In the genomic region with DNA sequence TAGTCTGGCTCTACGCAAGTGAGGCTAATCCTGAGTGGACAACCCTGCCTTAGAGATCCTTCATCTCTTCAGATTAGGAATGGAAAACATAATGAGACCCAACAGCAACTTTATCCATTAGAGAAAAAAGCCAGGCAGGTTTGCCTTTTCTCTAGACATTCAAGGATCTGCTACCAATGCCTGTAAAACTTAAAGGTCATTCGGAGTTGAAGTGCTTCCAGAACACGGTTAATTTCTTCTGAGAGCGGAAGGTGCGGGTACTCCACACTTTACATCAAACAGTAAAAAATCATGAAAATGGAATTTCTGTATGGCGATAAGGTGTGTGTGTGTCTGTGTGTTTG, we compare ENCODE assay signal across 8 cellular contexts.
DNase-seq lines count a peak whose midpoint lies in the region; ATAC-seq lines count a peak whose summit lies in the region.

No MANE protein-coding gene starts in this region.

- H3K9me3 ChIP-seq in SK-N-MC (ENCODE audit: low read depth, low read length) (no peaks in the 10 kb centered on the region), right cardiac atrium (ENCODE audit: control insufficient read depth, low read length) (no peaks in the 10 kb centered on the region), skeletal muscle tissue (ENCODE audit: control insufficient read depth in 3 of 3, low read length in 3 of 3) (no peaks in the 10 kb centered on the region)

- H3K27me3 ChIP-seq in right cardiac atrium (ENCODE audit: control insufficient read depth, insufficient read depth) (no peaks in the 10 kb centered on the region), skeletal muscle tissue (ENCODE audit: control insufficient read depth in 3 of 3, insufficient read depth in 3 of 3, low read length in 3 of 3) (no peaks in the 10 kb centered on the region)

- H3K4me1 ChIP-seq in right cardiac atrium (ENCODE audit: control insufficient read depth, insufficient read depth, low read length) = no peaks in the 10 kb centered on the region
- peaks cover 0 to 12% (median 11%) of the 10 kb centered on the region in 3 donors for H3K4me1 ChIP-seq in skeletal muscle tissue (ENCODE audit: control insufficient read depth in 3 of 3, insufficient read depth in 3 of 3, low read length in 3 of 3)

- H3K27ac ChIP-seq in SK-N-MC = no peak overlapping the region
- H3K27ac ChIP-seq in right cardiac atrium (ENCODE audit: low read length) = no peak overlapping the region
- no peak overlapping the region for H3K27ac ChIP-seq in skeletal muscle tissue (ENCODE audit: low read depth, low read length)

- H3K4me3 ChIP-seq in SK-N-MC (peak overlapping the region; percentile 95), right cardiac atrium (ENCODE audit: low read length) (peak overlapping the region; percentile 85), skeletal muscle tissue (ENCODE audit: low read length in 3 of 3) (peak overlapping the region; percentile 84 to 95 (median 88))

- H3K9ac ChIP-seq in SK-N-MC (ENCODE audit: insufficient read length) (peak overlapping the region; percentile 79), skeletal muscle tissue (ENCODE audit: low read depth in 1 of 3, low read length in 3 of 3) (peak overlapping the region; percentile 81 to 88 (median 83))

- DNase-seq in SK-N-MC (ENCODE audit: low read depth, low spot score) = no peak
- DNase-seq in right cardiac atrium = no peak
- no peak for DNase-seq in NCI-H1417 treated with DMSO at 0.1 percent for 48 hours (lab: John Stamatoyannopoulos, UW)
- no peak for DNase-seq in stimulated activated naive CD4-positive, alpha-beta T cell (lab: John Stamatoyannopoulos, UW)
- no peak for DNase-seq in NOMO-1 (lab: John Stamatoyannopoulos, UW; ENCODE audit: unreplicated experiment in 2 of 2)

- ATAC-seq in GM21526 (IDR thresholded peaks at IDR 0.05; ENCODE audit: low FRiP score, unreplicated experiment) = peak; percentile 1
- no peak for ATAC-seq in right cardiac atrium
- ATAC-seq in HG02852 (IDR thresholded peaks at IDR 0.05; ENCODE audit: unreplicated experiment) = no peak

- intact Hi-C loops in right cardiac atrium (cut with DNase I) = no loop called here

- peaks cover 12% of the 10 kb centered on the region for H3K36me3 ChIP-seq in SK-N-MC (ENCODE audit: insufficient read depth, low read length)
- H3K36me3 ChIP-seq in skeletal muscle tissue (ENCODE audit: control insufficient read depth in 3 of 3, insufficient read depth in 3 of 3, low read length in 3 of 3) = no peaks in the 10 kb centered on the region

- WGBS in right cardiac atrium = 41% methylated on average over 6 of the region's 6 CpGs
